Comparison of ENCODE assay signal across 1 cellular context in genomic region chr14:59301354-59301753, GRCh38.
TF ChIP-seq lines count a peak whose summit lies in the region.

No MANE protein-coding gene starts in this region.

TF ChIP-seq in GM12878, 131 proteins besides CTCF, POLR2A, EP300 and RAD21 (continued from another document):
- TF ChIP-seq USF2 (IDR thresholded peaks at IDR 0.05; ENCODE audit: borderline replicate concordance, low read depth, low read length) (no peak), CUX1 (IDR thresholded peaks at IDR 0.05; ENCODE audit: insufficient replicate concordance, low read depth, low read length) (no peak), SP1 (IDR thresholded peaks at IDR 0.05; ENCODE audit: low read depth, low read length) (no peak), DPF2 (IDR thresholded peaks at IDR 0.05) (no peak), ZBTB40 (IDR thresholded peaks at IDR 0.05; ENCODE audit: borderline replicate concordance) (no peak), RB1 (IDR thresholded peaks at IDR 0.05; ENCODE audit: borderline replicate concordance) (no peak), BCL11A (IDR thresholded peaks at IDR 0.05; ENCODE audit: low read depth, low read length) (no peak), CEBPB (IDR thresholded peaks at IDR 0.05; ENCODE audit: borderline replicate concordance in 1 of 2, low read depth in 2 of 2, low read length in 2 of 2) (no peak), YBX1 (IDR thresholded peaks at IDR 0.05) (no peak), USF1 (IDR thresholded peaks at IDR 0.05; ENCODE audit: borderline replicate concordance, extremely low read length, insufficient read depth, low read depth, low read length) (no peak), POLR2AphosphoS5 (IDR thresholded peaks at IDR 0.05; ENCODE audit: low read length) (no peak), GATAD2B (conservative IDR thresholded peaks at IDR 0.05; ENCODE audit: low read depth) (no peak), TBL1XR1 (IDR thresholded peaks at IDR 0.05; ENCODE audit: low read depth, low read length) (no peak), HDAC6 (IDR thresholded peaks at IDR 0.05; ENCODE audit: unreplicated experiment) (no peak), ATF7 (IDR thresholded peaks at IDR 0.05; ENCODE audit: low read depth) (no peak), JUNB (IDR thresholded peaks at IDR 0.05) (no peak), RFX5 (IDR thresholded peaks at IDR 0.05; ENCODE audit: low read depth, low read length) (no peak), REST (IDR thresholded peaks at IDR 0.05; ENCODE audit: low read depth, low read length) (no peak), FOXM1 (IDR thresholded peaks at IDR 0.05; ENCODE audit: low read depth, low read length) (0 out of 2 replicates have a peak, but pooled peaks have one; percentile 36), MYB (IDR thresholded peaks at IDR 0.05; ENCODE audit: borderline replicate concordance, low read depth, low read length) (no peak), RUNX3 (IDR thresholded peaks at IDR 0.05; ENCODE audit: low read length) (0 out of 2 replicates have a peak, but pooled peaks have one; percentile 16), MXI1 (IDR thresholded peaks at IDR 0.05; ENCODE audit: low read depth, low read length) (no peak), EGR1 (IDR thresholded peaks at IDR 0.05; ENCODE audit: borderline replicate concordance in 1 of 2, low read depth in 2 of 2, low read length in 2 of 2) (no peak), JUND (IDR thresholded peaks at IDR 0.05; ENCODE audit: low read depth, low read length) (no peak), SMARCA5 (IDR thresholded peaks at IDR 0.05) (no peak), SMAD1 (IDR thresholded peaks at IDR 0.05; ENCODE audit: low read depth, partially characterized antibody) (no peak), BACH1 (IDR thresholded peaks at IDR 0.05; ENCODE audit: borderline replicate concordance) (no peak), HCFC1 (IDR thresholded peaks at IDR 0.05; ENCODE audit: low read length) (no peak), FOS (IDR thresholded peaks at IDR 0.05; ENCODE audit: borderline replicate concordance, extremely low read depth, insufficient read length) (no peak), MEF2B (IDR thresholded peaks at IDR 0.05; ENCODE audit: partially characterized antibody, poor library complexity, severe bottlenecking) (no peak), CHD4 (IDR thresholded peaks at IDR 0.05) (no peak), CBFB (IDR thresholded peaks at IDR 0.05; ENCODE audit: low read depth) (no peak), ZNF687 (IDR thresholded peaks at IDR 0.05) (no peak)
TF ChIP-seq in GM12878: peak in this region for 7.
